ENCODE assay signal across 8 cellular contexts in genomic region chr19:10644351-10645007, GRCh38. TPM values are rescaled to one million over a fixed set of nuclear protein-coding genes. Genes with fewer than 3 reads are reported as not detected.
DNase-seq lines count a peak whose midpoint lies in the region; ATAC-seq and TF ChIP-seq lines count a peak whose summit lies in the region.

No MANE protein-coding gene starts in this region.

- H3K4me3 Mint-ChIP-seq in WTC11: peak overlapping the region; percentile 14; the same call in 1 of the 2 replicates
- H3K4me3 Mint-ChIP-seq in immature natural killer cell: no peak overlapping the region

- H3K27me3 Mint-ChIP-seq in WTC11 (ENCODE audit: low read depth) (no peaks in the 10 kb centered on the region), immature natural killer cell (ENCODE audit: low read depth in 3 of 3) (peaks cover 0 to 11% (median 2%) of the 10 kb centered on the region in 3 donors)

- H3K4me1 Mint-ChIP-seq in WTC11 (peaks cover 31% of the 10 kb centered on the region), immature natural killer cell (peaks cover 17 to 26% of the 10 kb centered on the region in 2 donors)

- ATAC-seq in WTC11: peak; percentile 91
- ATAC-seq in HG03139 (IDR thresholded peaks at IDR 0.05; ENCODE audit: unreplicated experiment): no peak

- POLR2A ChIA-PET in WTC11 (lab: Charles Lee): interaction anchor here (0.6 to 1.8 kb wide), 5 partner anchors 14 to 93 kb away, joined by 3 to 7 read pairs (median 3); partner anchors contain the start of gene SLC44A2

- H3K9me3 Mint-ChIP-seq in WTC11: no peaks in the 10 kb centered on the region
- peaks cover 0 to 2% (median 0%) of the 10 kb centered on the region in 6 donors for H3K9me3 Mint-ChIP-seq in immature natural killer cell

- peak; percentile 61; the same call in 1 of the 2 replicates for TF ChIP-seq CTCF in WTC11 (IDR thresholded peaks at IDR 0.05)

- in situ Hi-C loops in T47D (cut with HindIII; ENCODE audit: low pct_unique_long_range_greater_than_20kb, low sequenced_read_pairs): no loop called here

- CTCF ChIA-PET in WTC11 (lab: Charles Lee): interaction anchor here (0.5 to 10.7 kb wide), 63 partner anchors 8 to 848 kb away, joined by 3 to 276 read pairs (median 6); partner anchors contain the start of genes CDC37, CDKN2D, DNM2 and KRI1

- H3K27ac Mint-ChIP-seq in WTC11 (peak overlapping the region; percentile 93), immature natural killer cell (peak overlapping the region; percentile 68 to 93 (median 84))

- DNase-seq in SIG-M5 treated with dmso at 0.1 percent for 504 hours (lab: John Stamatoyannopoulos, UW; ENCODE audit: unreplicated experiment) (peak; percentile 79), SIG-M5 (lab: John Stamatoyannopoulos, UW) (no peak), NCI-H2171 treated with DMSO at 0.1 percent for 48 hours (lab: John Stamatoyannopoulos, UW) (peak; percentile 52), WTC11 (ENCODE audit: low spot score) (peak; percentile 93), T47D (ENCODE audit: low read depth in 1 of 2, low spot score in 1 of 2) (peak; percentile 76 to 78), immature natural killer cell (peak; percentile 78 to 84 (median 82))
- DNase-seq in stimulated activated CD4-positive, alpha-beta T cell treated with anti-CD3 and anti-CD28 coated beads, Interleukin-12 subunit alpha, Interleukin-12 subunit beta, amount 100 ng/mL, for 48 hours (ENCODE audit: low read depth in 2 of 3, low spot score in 1 of 3): peak; percentile 65 to 81 (median 75)

- H3K36me3 Mint-ChIP-seq in WTC11 (peaks cover 14% of the 10 kb centered on the region; the same call in 1 of the 2 replicates), immature natural killer cell (peaks cover 0 to 15% (median 4%) of the 10 kb centered on the region in 3 donors)

TF ChIP-seq in WTC11, 78 proteins besides CTCF, POLR2A, EP300 and RAD21:
- TF ChIP-seq, protein P1, sequence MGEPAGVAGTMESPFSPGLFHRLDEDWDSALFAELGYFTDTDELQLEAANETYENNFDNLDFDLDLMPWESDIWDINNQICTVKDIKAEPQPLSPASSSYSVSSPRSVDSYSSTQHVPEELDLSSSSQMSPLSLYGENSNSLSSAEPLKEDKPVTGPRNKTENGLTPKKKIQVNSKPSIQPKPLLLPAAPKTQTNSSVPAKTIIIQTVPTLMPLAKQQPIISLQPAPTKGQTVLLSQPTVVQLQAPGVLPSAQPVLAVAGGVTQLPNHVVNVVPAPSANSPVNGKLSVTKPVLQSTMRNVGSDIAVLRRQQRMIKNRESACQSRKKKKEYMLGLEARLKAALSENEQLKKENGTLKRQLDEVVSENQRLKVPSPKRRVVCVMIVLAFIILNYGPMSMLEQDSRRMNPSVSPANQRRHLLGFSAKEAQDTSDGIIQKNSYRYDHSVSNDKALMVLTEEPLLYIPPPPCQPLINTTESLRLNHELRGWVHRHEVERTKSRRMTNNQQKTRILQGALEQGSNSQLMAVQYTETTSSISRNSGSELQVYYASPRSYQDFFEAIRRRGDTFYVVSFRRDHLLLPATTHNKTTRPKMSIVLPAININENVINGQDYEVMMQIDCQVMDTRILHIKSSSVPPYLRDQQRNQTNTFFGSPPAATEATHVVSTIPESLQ (CRISPR knock-in tag; IDR thresholded peaks at IDR 0.05): no peak
- peak; percentile 29; the same call in 1 of the 2 replicates for TF ChIP-seq ETV6 (CRISPR knock-in tag; IDR thresholded peaks at IDR 0.05)
- TF ChIP-seq ZNF416 (CRISPR knock-in tag; IDR thresholded peaks at IDR 0.05): 0 out of 2 replicates have a peak, but pooled peaks have one; percentile 66
- 0 out of 2 replicates have a peak, but pooled peaks have one; percentile 40 for TF ChIP-seq ATF3 (CRISPR knock-in tag; conservative IDR thresholded peaks at IDR 0.05)
- 0 out of 2 replicates have a peak, but pooled peaks have one; percentile 15 for TF ChIP-seq MAX (CRISPR knock-in tag; IDR thresholded peaks at IDR 0.05)

RNA-seq across cellular contexts. Expression of gene ILF3, which starts 9.7 kb away (rescaled TPM):
- total RNA-seq in WTC11 (2021): 626 to 659 TPM (median 656 TPM) in 3 replicates
- 100 to 1,000 TPM in 1 of 3 donors, 10 to 100 TPM in 2; 33.7 to 107 (median 52.2) TPM for polyA plus RNA-seq in immature natural killer cell

RNA-seq across cellular contexts. Expression of gene SLC44A2, which starts 19.1 kb away (rescaled TPM):
- total RNA-seq in WTC11 (2021): 102 to 111 TPM (median 109 TPM) in 3 replicates
- polyA plus RNA-seq in immature natural killer cell: 100 to 1,000 TPM; 195 to 449 (median 327) TPM

RNA-seq across cellular contexts. Expression of gene QTRT1, which starts 56.8 kb away (rescaled TPM):
- total RNA-seq in WTC11 (2021): 67.6 to 72.6 TPM (median 69.6 TPM) in 3 replicates
- polyA plus RNA-seq in immature natural killer cell: 10 to 100 TPM; 25.5 to 48.1 (median 33.7) TPM

RNA-seq across cellular contexts. Expression of gene AP1M2, which starts 57.4 kb away (rescaled TPM):
- 127 to 176 TPM (median 174 TPM) in 3 replicates for total RNA-seq in WTC11 (2021)
- polyA plus RNA-seq in immature natural killer cell: 1 to 10 TPM in 1 of 3 donors, not detected in 2; 1.8 TPM
